In genomic region chr7:145862212-145862611, GRCh38 we compare ENCODE assay signal across 7 cellular contexts.
"Had no signal": no experiment of that assay in that cellular context is flagged by ENCODE, and none has a peak within 500 bp of the region (broad histone marks: within the 10 kb centered on the region; RNA-seq: fewer than 3 reads in every experiment).

No MANE protein-coding gene starts in this region.

- H2AFZ ChIP-seq: GM23338 had no signal

- H3K27ac ChIP-seq: HL-60 had no signal

- H3K9me3 ChIP-seq: HAP-1 had no signal

- H3K4me2 ChIP-seq: GM23338 had no signal

- H3K4me3 ChIP-seq: GM23338, HAP-1 had no signal

- H3K27me3 Mint-ChIP-seq: IgD-negative memory B cell had no signal

- H3K4me3 Mint-ChIP-seq: GM23338, IgD-negative memory B cell had no signal

- H3K36me3 Mint-ChIP-seq: IgD-negative memory B cell had no signal

- ATAC-seq: GM23338, HCT116, HepG2 had no signal

- H3K27ac Mint-ChIP-seq: GM23338, IgD-negative memory B cell had no signal

- H3K4me1 ChIP-seq: HAP-1 had no signal

- H3K36me3 ChIP-seq: HAP-1 had no signal

- DNase-seq: H7 had no signal

- H3K4me1 Mint-ChIP-seq: GM23338 had no signal

- FAIRE-seq: HepG2 had no signal
